In genomic region chr10:114571316-114571999, GRCh38 we compare ENCODE assay signal across 21 cellular contexts.
DNase-seq lines count a peak whose midpoint lies in the region; ATAC-seq, FAIRE-seq and TF ChIP-seq lines count a peak whose summit lies in the region.
"Had no signal": no experiment of that assay in that cellular context is flagged by ENCODE, and none has a peak within 500 bp of the region (broad histone marks: within the 10 kb centered on the region; RNA-seq: fewer than 3 reads in every experiment).

No MANE protein-coding gene starts in this region.

- ATAC-seq in A549 (no peak), mucosa of descending colon (peak; percentile 86), natural killer cell (no peak)

- H3K9me3 ChIP-seq in A549 (no peaks in the 10 kb centered on the region), mucosa of descending colon (no peaks in the 10 kb centered on the region), hepatocyte (ENCODE audit: low read depth) (no peaks in the 10 kb centered on the region)
- H3K9me3 ChIP-seq: neutrophil, sigmoid colon had no signal

- H3K36me3 Mint-ChIP-seq in natural killer cell, result no peaks in the 10 kb centered on the region
- H3K36me3 Mint-ChIP-seq: CD4-positive, alpha-beta memory T cell had no signal

- no peak overlapping the region for H3K27ac Mint-ChIP-seq in natural killer cell

- TF ChIP-seq EP300 in A549 (IDR thresholded peaks at IDR 0.05), result no peak

- 86% methylated on average over 12 of the region's 12 CpGs for WGBS in A549 (ENCODE audit: missing lambda C conversion rate)
- whole genome bisulfite sequencing in hepatocyte (ENCODE audit: low lambda C conversion rate, missing lambda C conversion rate), result 88% methylated on average over 12 of the region's 12 CpGs

- H3K4me2 ChIP-seq in A549, result no peak overlapping the region
- H3K4me2 ChIP-seq in hepatocyte, result no peak overlapping the region
- H3K4me2 ChIP-seq: PC-9 had no signal

- H3K27ac ChIP-seq in A549, result no peak overlapping the region
- no peak overlapping the region for H3K27ac ChIP-seq in hepatocyte
- H3K27ac ChIP-seq: neutrophil, PC-9, sigmoid colon had no signal

- intact Hi-C loops in mucosa of descending colon (cut with DNase I, micrococcal nuclease) (no loop called here), natural killer cell (cut with micrococcal nuclease) (no loop called here)

- no peak overlapping the region for H3K4me3 ChIP-seq in A549
- no peak overlapping the region for H3K4me3 ChIP-seq in choroid plexus epithelial cell (ENCODE audit: low read depth, low read length)
- H3K4me3 ChIP-seq in mucosa of descending colon, result no peak overlapping the region
- no peak overlapping the region for H3K4me3 ChIP-seq in hepatocyte
- H3K4me3 ChIP-seq: PC-9, sigmoid colon had no signal

- H3K27me3 ChIP-seq in hepatocyte, result no peaks in the 10 kb centered on the region
- H3K27me3 ChIP-seq: neutrophil, sigmoid colon had no signal

- no peaks in the 10 kb centered on the region for H3K9me2 ChIP-seq in hepatocyte (replicated peaks; ENCODE audit: insufficient read depth)

- POLR2A ChIA-PET in A549 (lab: Yijun Ruan, JAX), result no interaction called here

- no peak for TF ChIP-seq RAD21 in A549 (conservative IDR thresholded peaks at IDR 0.05 in 1 of 2, IDR thresholded peaks at IDR 0.05 in 1 of 2)

- CTCF ChIA-PET in A549 (lab: Yijun Ruan, JAX), result interaction anchor here (1.3 to 1.4 kb wide), 4 partner anchors 20 to 157 kb away, joined by 3 read pairs; no protein-coding TSS in a partner anchor

- H3K36me3 ChIP-seq in mucosa of descending colon (ENCODE audit: low read depth) (no peaks in the 10 kb centered on the region), hepatocyte (replicated peaks; ENCODE audit: insufficient read depth, low read depth) (no peaks in the 10 kb centered on the region)
- H3K36me3 ChIP-seq: neutrophil, sigmoid colon had no signal

- H3K79me2 ChIP-seq in hepatocyte, result no peaks in the 10 kb centered on the region

- H4K20me1 ChIP-seq in hepatocyte (ENCODE audit: insufficient read depth, poor library complexity, severe bottlenecking), result no peaks in the 10 kb centered on the region

- H3K27me3 Mint-ChIP-seq in natural killer cell (ENCODE audit: low read depth in 2 of 2), result no peaks in the 10 kb centered on the region
- H3K27me3 Mint-ChIP-seq: CD4-positive, alpha-beta memory T cell had no signal

- no peaks in the 10 kb centered on the region for H3K4me1 Mint-ChIP-seq in natural killer cell
- H3K4me1 Mint-ChIP-seq: CD4-positive, alpha-beta memory T cell had no signal

- peak; percentile 13 for FAIRE-seq in A549 (lab: Jason Lieb, UNC)

- H2AFZ ChIP-seq in hepatocyte, result no peak overlapping the region
- H2AFZ ChIP-seq: PC-9 had no signal

- no peak for TF ChIP-seq CTCF in A549 (IDR thresholded peaks at IDR 0.05)
- TF ChIP-seq CTCF in choroid plexus epithelial cell (conservative IDR thresholded peaks at IDR 0.05; ENCODE audit: low read depth, low read length), result no peak
- TF ChIP-seq CTCF in mucosa of descending colon (IDR thresholded peaks at IDR 0.05), result no peak
- TF ChIP-seq CTCF in hepatocyte (IDR thresholded peaks at IDR 0.05; ENCODE audit: poor library complexity), result no peak
- TF ChIP-seq CTCF in natural killer cell (IDR thresholded peaks at IDR 0.05), result no peak

- no peak for TF ChIP-seq POLR2A in A549 (IDR thresholded peaks at IDR 0.05; ENCODE audit: low read length)

- H3K4me1 ChIP-seq in A549 (peaks cover 6% of the 10 kb centered on the region), mucosa of descending colon (ENCODE audit: low read depth) (peaks cover 4% of the 10 kb centered on the region), hepatocyte (ENCODE audit: insufficient read depth) (no peaks in the 10 kb centered on the region)

- H3K4me3 Mint-ChIP-seq in natural killer cell, result no peak overlapping the region
- H3K4me3 Mint-ChIP-seq: CD4-positive, alpha-beta memory T cell had no signal

- DNase-seq in A549 (ENCODE audit: low read depth in 1 of 2, low spot score in 1 of 2), result no peak
- DNase-seq in NCI-H226, result peak; percentile 4
- DNase-seq in choroid plexus epithelial cell (ENCODE audit: low read depth), result peak; percentile 4
- peak in 2 of 3 donors; percentile 65 to 87 for DNase-seq in mucosa of descending colon
- no peak for DNase-seq in activated CD4-positive, CD25-positive, alpha-beta regulatory T cell treated with anti-CD3 and anti-CD28 coated beads, Interleukin-2, amount 50 U/mL, for 72 hours
- DNase-seq in effector CD8-positive, alpha-beta T cell (lab: John Stamatoyannopoulos, UW), result no peak
- DNase-seq in hepatocyte (ENCODE audit: low spot score), result no peak
- DNase-seq in natural killer cell, result no peak
- DNase-seq: activated CD4-positive, alpha-beta T cell treated with anti-CD3 and anti-CD28 coated beads, Interleukin-2, amount 50 U/mL, for 48 hours; activated naive CD4-positive, alpha-beta T cell treated with Interleukin-2 at 50 U/mL for 16 hours; CD4-positive, alpha-beta memory T cell; dermis blood vessel endothelial cell; erythroblast; Karpas-422; mesenchymal stem cell; NCI-H1436 treated with DMSO at 0.1 percent for 48 hours; NCI-H526 treated with DMSO at 0.1 percent for 48 hours; PC-9; sigmoid colon; stimulated activated CD4-positive, alpha-beta T cell treated with anti-CD3 and anti-CD28 coated beads, Interleukin-2, amount 100 ng/mL, for 24 hours had no signal

- no peaks in the 10 kb centered on the region for H3K9me3 Mint-ChIP-seq in natural killer cell
- H3K9me3 Mint-ChIP-seq: CD4-positive, alpha-beta memory T cell had no signal

TF ChIP-seq in A549, 52 proteins besides CTCF, POLR2A, EP300 and RAD21:
- TF ChIP-seq ZNF302 (CRISPR knock-in tag; IDR thresholded peaks at IDR 0.05) (no peak), KDM5A (IDR thresholded peaks at IDR 0.05) (no peak), JUNB (IDR thresholded peaks at IDR 0.05) (no peak), FOSB (CRISPR knock-in tag; IDR thresholded peaks at IDR 0.05) (no peak), MAX (IDR thresholded peaks at IDR 0.05) (no peak), HOXB13 (CRISPR knock-in tag; IDR thresholded peaks at IDR 0.05; ENCODE audit: low read depth) (no peak), ELK1 (IDR thresholded peaks at IDR 0.05; ENCODE audit: low read depth, low read length) (no peak), HDAC2 (IDR thresholded peaks at IDR 0.05) (no peak), EHF (CRISPR knock-in tag; IDR thresholded peaks at IDR 0.05) (no peak), NPAS2 (CRISPR knock-in tag; IDR thresholded peaks at IDR 0.05; ENCODE audit: borderline replicate concordance) (no peak)

Comparison
In these comparisons a context has a peak if more than half of its experiments do, and no peak if none do; other contexts are left out.
1. DNase-seq: peak in NCI-H226 (single experiment), choroid plexus epithelial cell (single experiment) and mucosa of descending colon (2 of 3); none in A549 (0 of 2), activated CD4-positive, CD25-positive, alpha-beta regulatory T cell treated with anti-CD3 and anti-CD28 coated beads, Interleukin-2, amount 50 U/mL, for 72 hours (single experiment), effector CD8-positive, alpha-beta T cell (single experiment), hepatocyte (single experiment) and natural killer cell (single experiment).